In the genomic region with DNA sequence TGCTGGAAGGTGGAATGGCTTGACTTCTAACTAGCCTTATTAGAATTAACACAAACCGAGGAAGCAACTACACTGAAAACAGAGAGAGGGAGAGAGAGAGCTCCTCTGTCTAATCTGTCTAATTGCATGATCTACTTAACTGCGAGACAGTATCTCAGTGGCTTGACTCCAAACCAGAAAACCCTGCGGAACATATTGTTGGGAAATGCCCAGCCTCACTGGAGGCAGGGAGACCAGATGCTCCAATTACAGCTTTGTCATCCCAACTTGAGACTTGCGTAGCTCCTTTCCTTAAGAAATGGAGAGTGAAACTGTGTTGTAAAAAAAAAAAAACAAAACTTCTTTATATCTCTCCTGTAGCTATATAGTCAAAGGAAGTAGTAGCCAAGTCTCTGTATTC, we compare ENCODE assay signal across 22 cellular contexts.
"Had no signal": no experiment of that assay in that cellular context is flagged by ENCODE, and none has a peak within 500 bp of the region (broad histone marks: within the 10 kb centered on the region; RNA-seq: fewer than 3 reads in every experiment).

No MANE protein-coding gene starts in this region.

- ATAC-seq: gastrocnemius medialis; heart right ventricle; left cardiac atrium; left lung; left ventricle myocardium superior; lower lobe of right lung; mucosa of descending colon; naive thymus-derived CD8-positive, alpha-beta T cell had no signal

- H3K27ac Mint-ChIP-seq: mesothelial cell of epicardium had no signal

- H3K4me1 ChIP-seq: esophagus squamous epithelium, gastrocnemius medialis, lower lobe of right lung had no signal

- DNase-seq: dermis blood vessel endothelial cell; dorsolateral prefrontal cortex; effector CD4-positive, alpha-beta T cell; effector memory CD4-positive, alpha-beta T cell; esophagus squamous epithelium; foreskin fibroblast; foreskin melanocyte; gastrocnemius medialis; glutamatergic neuron; head of caudate nucleus; heart right ventricle; hippocampal formation; left cardiac atrium; left lung; left ventricle myocardium superior; lower lobe of right lung; mesenchymal stem cell; mucosa of descending colon; naive B cell; naive thymus-derived CD8-positive, alpha-beta T cell had no signal

- H3K27ac ChIP-seq: coronary artery, dorsolateral prefrontal cortex, esophagus squamous epithelium, gastrocnemius medialis, heart right ventricle, left lung, lower lobe of right lung had no signal

- H3K27me3 ChIP-seq: dorsolateral prefrontal cortex, esophagus squamous epithelium, gastrocnemius medialis, left lung had no signal

- H3K36me3 Mint-ChIP-seq: mesothelial cell of epicardium, naive B cell had no signal

- H3K9me3 ChIP-seq: esophagus squamous epithelium, gastrocnemius medialis, heart right ventricle, left lung, lower lobe of right lung, mucosa of descending colon had no signal

- H3K4me3 Mint-ChIP-seq: mesothelial cell of epicardium; naive B cell; naive thymus-derived CD8-positive, alpha-beta T cell had no signal

- H3K9me3 Mint-ChIP-seq: naive thymus-derived CD8-positive, alpha-beta T cell had no signal
